In genomic region chr11:88041679-88042078, GRCh38 we compare ENCODE assay signal across 22 cellular contexts.
DNase-seq lines count a peak whose midpoint lies in the region; ATAC-seq, FAIRE-seq and TF ChIP-seq lines count a peak whose summit lies in the region.
"Had no signal": no experiment of that assay in that cellular context is flagged by ENCODE, and none has a peak within 500 bp of the region (broad histone marks: within the 10 kb centered on the region; RNA-seq: fewer than 3 reads in every experiment).

No MANE protein-coding gene starts in this region.

- H3K4me3 ChIP-seq in HUES48 (ENCODE audit: low read depth, low read length) (no peak overlapping the region), H1 (ENCODE audit: extremely low read depth in 1 of 4, insufficient read depth in 2 of 4, low read depth in 3 of 4, low read length in 4 of 4) (no peak overlapping the region), HAP-1 (no peak overlapping the region)
- H3K4me3 ChIP-seq: BLaER1 treated with 17β-estradiol and CSF1 and Interleukin-3, amounts not matched to agents 10 nM and 100 nM had no signal

- no peak overlapping the region for H2BK15ac ChIP-seq in H1 (ENCODE audit: low read length)

- no peak overlapping the region for H2AFZ ChIP-seq in H1 (ENCODE audit: low read length)

- no peak overlapping the region for H3K14ac ChIP-seq in H1 (ENCODE audit: insufficient read length)

- no peaks in the 10 kb centered on the region for H3K79me1 ChIP-seq in H1 (ENCODE audit: low read depth, low read length)

- H3K27ac ChIP-seq in HUES48 (ENCODE audit: low read depth, low read length) (peak overlapping the region; percentile 18), H1 (ENCODE audit: low read depth, low read length) (no peak overlapping the region)
- H3K27ac ChIP-seq: BLaER1 treated with 17β-estradiol and CSF1 and Interleukin-3, amounts not matched to agents 10 nM and 100 nM; C4-2B had no signal

- no peak for TF ChIP-seq POLR2A in H1 (IDR thresholded peaks at IDR 0.05; ENCODE audit: control extremely low read depth in 1 of 2, low read depth in 2 of 2, low read length in 2 of 2)

- H3K18ac ChIP-seq in H1 (ENCODE audit: extremely low read depth, low read length), result no peak overlapping the region

- H3K9me3 ChIP-seq in HUES48 (ENCODE audit: control insufficient read depth, insufficient read depth, low read length) (no peaks in the 10 kb centered on the region), H1 (ENCODE audit: insufficient read depth in 2 of 2, low read depth in 1 of 2, low read length in 1 of 2) (no peaks in the 10 kb centered on the region), HAP-1 (no peaks in the 10 kb centered on the region)
- H3K9me3 ChIP-seq: BLaER1 treated with 17β-estradiol and CSF1 and Interleukin-3, amounts not matched to agents 10 nM and 100 nM; Caco-2 had no signal

- H3K9ac ChIP-seq in HUES48 (ENCODE audit: low read depth, low read length) (no peak overlapping the region), H1 (replicated peaks in 1 of 4; ENCODE audit: extremely low read depth in 1 of 4, low read depth in 3 of 4, low read length in 3 of 4) (no peak overlapping the region)
- H3K9ac ChIP-seq: BLaER1 treated with 17β-estradiol and CSF1 and Interleukin-3, amounts not matched to agents 10 nM and 100 nM had no signal

- TF ChIP-seq CTCF in H1 (IDR thresholded peaks at IDR 0.05; ENCODE audit: control extremely low read depth in 1 of 3, insufficient read depth in 1 of 3, low read depth in 1 of 3, low read length in 3 of 3), result no peak

- no peak for TF ChIP-seq EP300 in H1 (IDR thresholded peaks at IDR 0.05; ENCODE audit: borderline replicate concordance in 1 of 2, low read depth in 2 of 2, low read length in 2 of 2)

- H3K79me2 ChIP-seq in H1 (ENCODE audit: control insufficient read depth in 1 of 2, insufficient read depth in 2 of 2, low read length in 2 of 2), result no peaks in the 10 kb centered on the region

- H3K4ac ChIP-seq in H1 (replicated peaks; ENCODE audit: insufficient read length, low read depth, low read length), result no peak overlapping the region

- H3K56ac ChIP-seq in H1 (replicated peaks; ENCODE audit: insufficient read length, low read depth, low read length), result no peak overlapping the region

- H3K4me1 ChIP-seq in HUES48 (ENCODE audit: control insufficient read depth, insufficient read depth, low read length) (peaks cover 18% of the 10 kb centered on the region), H1 (replicated peaks in 1 of 4; ENCODE audit: control insufficient read depth in 3 of 4, insufficient read depth in 4 of 4, low read length in 3 of 4) (peaks cover 0 to 11% (median 4%) of the 10 kb centered on the region in 4 experiments; a peak in 5 of 7 replicates), HAP-1 (no peaks in the 10 kb centered on the region)
- H3K4me1 ChIP-seq: BLaER1 treated with 17β-estradiol and CSF1 and Interleukin-3, amounts not matched to agents 10 nM and 100 nM; Caco-2 had no signal

- no peak overlapping the region for H2AK5ac ChIP-seq in H1 (ENCODE audit: low read depth, low read length)

- WGBS in H1 (ENCODE audit: extremely low coverage in 1 of 2, insufficient coverage in 1 of 2, insufficient read length in 1 of 2, insufficient replicate concordance in 2 of 2, low coverage in 1 of 2, low lambda C conversion rate in 2 of 2, missing lambda C conversion rate in 1 of 2), 2 experiments, result 91% methylated on average over 2 of the region's 2 CpGs; no CpG with 5 or more reads in 1 of the 2 experiments

- no peak overlapping the region for H4K5ac ChIP-seq in H1 (ENCODE audit: insufficient read length, low read depth, low read length)

- no peaks in the 10 kb centered on the region for H3K23me2 ChIP-seq in H1 (ENCODE audit: low read depth, low read length)

- POLR2A ChIA-PET in H1 (lab: Charles Lee; ENCODE audit: partially characterized antibody), result no interaction called here

- no peaks in the 10 kb centered on the region for H3K27me3 ChIP-seq in HUES48 (ENCODE audit: control insufficient read depth, insufficient read depth, low read length)
- H3K27me3 ChIP-seq in H1 (replicated peaks in 1 of 4; ENCODE audit: control insufficient read depth in 3 of 4, extremely low read depth in 1 of 4, insufficient read depth in 3 of 4, low read length in 3 of 4), result no peaks in the 10 kb centered on the region
- H3K27me3 ChIP-seq in HAP-1 (ENCODE audit: low read depth), result peaks cover 6% of the 10 kb centered on the region
- H3K27me3 ChIP-seq: BLaER1 treated with 17β-estradiol and CSF1 and Interleukin-3, amounts not matched to agents 10 nM and 100 nM had no signal

- H4K8ac ChIP-seq in H1 (ENCODE audit: extremely low read depth, insufficient read depth, low read length), result no peak overlapping the region

- H2BK12ac ChIP-seq in H1 (ENCODE audit: low read depth, low read length), result no peak overlapping the region

- no peak overlapping the region for H3K4me2 ChIP-seq in H1 (ENCODE audit: insufficient read depth in 1 of 2, low read depth in 2 of 2, low read length in 2 of 2)
- H3K4me2 ChIP-seq: BLaER1 treated with 17β-estradiol and CSF1 and Interleukin-3, amounts not matched to agents 10 nM and 100 nM had no signal

- CTCF ChIA-PET in H1 (lab: Charles Lee; ENCODE audit: partially characterized antibody), result interaction anchor here (1.2 to 2.4 kb wide), 2 partner anchors 25 to 510 kb away, joined by 5 to 10 read pairs; no protein-coding TSS in a partner anchor

- H2BK5ac ChIP-seq in H1 (ENCODE audit: low read depth, low read length), result no peak overlapping the region

- H3K36me3 ChIP-seq in HUES48 (ENCODE audit: control insufficient read depth, insufficient read depth, low read length) (no peaks in the 10 kb centered on the region), H1 (ENCODE audit: control insufficient read depth in 2 of 4, insufficient read depth in 4 of 4, low read length in 3 of 4) (no peaks in the 10 kb centered on the region), HAP-1 (replicated peaks) (no peaks in the 10 kb centered on the region)
- H3K36me3 ChIP-seq: BLaER1 treated with 17β-estradiol and CSF1 and Interleukin-3, amounts not matched to agents 10 nM and 100 nM had no signal

- no peaks in the 10 kb centered on the region for H4K20me1 ChIP-seq in H1 (replicated peaks in 1 of 2; ENCODE audit: control insufficient read depth in 1 of 2, insufficient read depth in 2 of 2, low read length in 2 of 2)
- H4K20me1 ChIP-seq: BLaER1 treated with 17β-estradiol and CSF1 and Interleukin-3, amounts not matched to agents 10 nM and 100 nM had no signal

- no peak overlapping the region for H2BK20ac ChIP-seq in H1 (ENCODE audit: low read length)

- DNase-seq in H1 (ENCODE audit: low read depth in 1 of 2, low spot score in 2 of 2) (no peak), iPS-NIHi11 (ENCODE audit: low spot score) (peak; percentile 9), HAP-1 (ENCODE audit: low spot score in 2 of 2) (no peak), NCI-H2196 (lab: John Stamatoyannopoulos, UW; ENCODE audit: unreplicated experiment) (no peak)
- DNase-seq in activated CD8-positive, alpha-beta memory T cell treated with anti-CD3 and anti-CD28 coated beads, Interleukin-2, amount 50 U/mL, for 48 hours, result no peak
- DNase-seq: 8988T; ACHN; AML-193; Caco-2; Calu3; CD4-positive, alpha-beta T cell; CD8-positive, alpha-beta T cell; DMS79 treated with DMSO at 0.1 percent for 48 hours; GF-D8 had no signal

- no peak for FAIRE-seq in H1 (lab: Jason Lieb, UNC)
- FAIRE-seq: A204.1, D721Med, G401.6, GM12891 had no signal

- no peak for ATAC-seq in GM18907 (IDR thresholded peaks at IDR 0.05; ENCODE audit: unreplicated experiment)
- ATAC-seq: CD8-positive, alpha-beta T cell had no signal

- no peak overlapping the region for H4K91ac ChIP-seq in H1 (replicated peaks; ENCODE audit: insufficient read length, low read length)

- H2BK120ac ChIP-seq in H1 (replicated peaks; ENCODE audit: low read depth, low read length), result no peak overlapping the region

- TF ChIP-seq RAD21 in H1 (IDR thresholded peaks at IDR 0.05 in 1 of 2, conservative IDR thresholded peaks at IDR 0.05 in 1 of 2; ENCODE audit: low read depth in 2 of 2, low read length in 2 of 2), result no peak

- in situ Hi-C loops in HAP-1 (cut with MboI; ENCODE audit: low sequenced_read_pairs), result no loop called here

- H3K23ac ChIP-seq in H1 (ENCODE audit: insufficient read length), result no peak overlapping the region

TF ChIP-seq in H1, 55 proteins besides CTCF, POLR2A, EP300 and RAD21:
- 0 out of 2 replicates have a peak, but pooled peaks have one; percentile 42 for TF ChIP-seq TEAD4 (IDR thresholded peaks at IDR 0.05; ENCODE audit: low read depth, low read length)
- no peak for TF ChIP-seq EZH2 (IDR thresholded peaks at IDR 0.05; ENCODE audit: low read depth, low read length, severe bottlenecking)
- no peak for TF ChIP-seq SAP30 (IDR thresholded peaks at IDR 0.05; ENCODE audit: insufficient read depth, insufficient replicate concordance, low read length)
- no peak for TF ChIP-seq JUN (IDR thresholded peaks at IDR 0.05; ENCODE audit: low read depth, low read length)
